22 cellular contexts compared by ENCODE assay signal in the genomic region with DNA sequence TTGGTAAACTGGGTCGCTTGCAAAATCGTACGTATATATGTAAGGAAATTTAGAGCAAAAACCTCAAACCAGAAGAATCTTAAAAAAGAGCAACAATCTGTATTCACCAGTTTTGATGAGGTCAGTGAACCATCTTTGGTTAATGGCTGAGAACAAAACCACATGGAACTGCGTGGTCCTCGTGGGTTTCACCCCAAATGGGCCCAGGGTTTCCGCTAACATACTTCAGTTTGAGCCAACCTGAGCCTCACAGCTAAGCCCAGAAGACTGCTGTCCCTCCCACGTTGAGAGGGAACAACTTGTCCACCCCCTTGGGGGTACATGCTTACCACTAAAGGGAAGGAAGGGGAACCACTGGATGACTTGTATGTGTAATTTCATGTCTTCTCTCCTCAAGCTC.
"Had no signal": no experiment of that assay in that cellular context is flagged by ENCODE, and none has a peak within 500 bp of the region (broad histone marks: within the 10 kb centered on the region; RNA-seq: fewer than 3 reads in every experiment).

No MANE protein-coding gene starts in this region.

- H3K4me1 ChIP-seq: gastrocnemius medialis, heart right ventricle, left lung, lower lobe of right lung had no signal

- H3K9me3 ChIP-seq: colonic mucosa, esophagus squamous epithelium, gastrocnemius medialis, heart right ventricle, left lung, lower lobe of right lung, mucosa of descending colon had no signal

- H3K27ac ChIP-seq: colonic mucosa, epithelial cell of prostate, esophagus squamous epithelium, gastrocnemius medialis, heart right ventricle, left lung, lower lobe of right lung had no signal

- H3K27me3 ChIP-seq: colonic mucosa, esophagus squamous epithelium, gastrocnemius medialis, left lung had no signal

- H3K4me3 ChIP-seq: colonic mucosa, esophagus squamous epithelium, gastrocnemius medialis, heart right ventricle, left lung, lower lobe of right lung, mucosa of descending colon had no signal

- DNase-seq: colonic mucosa; cortex of kidney; effector CD8-positive, alpha-beta T cell; effector memory CD8-positive, alpha-beta T cell; endodermal cell; erythroblast; esophagus squamous epithelium; foreskin fibroblast; foreskin melanocyte; gastrocnemius medialis; glutamatergic neuron; head of caudate nucleus; heart right ventricle; hippocampal formation; left cardiac atrium; left lung; left ventricle myocardium superior; lower lobe of right lung; mesenchymal stem cell; mucosa of descending colon; naive B cell had no signal

- H3K36me3 ChIP-seq: colonic mucosa, esophagus squamous epithelium, gastrocnemius medialis, heart right ventricle, left lung, lower lobe of right lung had no signal
